In the genomic region with DNA sequence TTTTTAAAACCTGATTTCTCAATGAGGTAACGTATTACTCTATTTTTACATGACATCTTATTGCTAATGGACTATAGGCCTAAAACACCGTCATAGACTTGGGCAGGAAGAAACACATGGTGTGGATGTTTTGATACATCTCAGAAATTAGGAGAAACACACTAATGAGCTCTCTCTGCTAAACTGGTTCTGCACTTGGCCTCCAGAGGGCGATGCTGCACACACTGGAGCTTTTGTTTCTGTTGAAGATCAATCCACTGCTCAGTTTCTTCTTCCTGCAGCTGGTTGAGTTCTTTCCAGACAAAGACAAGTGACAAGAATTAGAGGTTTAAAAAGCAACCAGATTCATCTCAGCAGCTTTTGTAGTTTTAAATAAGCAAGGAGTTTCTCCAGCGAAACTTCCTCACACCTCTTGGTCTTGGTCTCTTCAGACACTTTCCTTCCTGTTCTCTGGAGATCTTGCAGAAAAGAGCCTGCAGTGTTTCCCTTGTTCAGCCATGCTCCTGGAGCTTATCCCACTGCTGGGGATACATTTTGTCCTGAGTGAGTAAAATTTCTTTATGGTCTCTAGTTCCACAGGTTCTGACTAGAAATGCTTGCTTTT, we compare ENCODE assay signal across 8 cellular contexts.
A peak's percentile ranks its signal among the peaks of the same experiment; 100 is the strongest.
DNase-seq lines count a peak whose midpoint lies in the region; ATAC-seq and TF ChIP-seq lines count a peak whose summit lies in the region.

No MANE protein-coding gene starts in this region.

- H3K4me2 ChIP-seq in hepatocyte: peak overlapping the region; percentile 19

- WGBS in hepatocyte (ENCODE audit: low lambda C conversion rate, missing lambda C conversion rate): 15% methylated on average over 4 of the region's 4 CpGs

- H3K4me3 ChIP-seq in BJ (ENCODE audit: low read depth, low read length) (no peak overlapping the region), RWPE2 (ENCODE audit: severe bottlenecking) (no peak overlapping the region), hepatocyte (no peak overlapping the region)

- POLR2A ChIA-PET in BJ (lab: Charles Lee): no interaction called here

- H3K27me3 ChIP-seq in BJ (ENCODE audit: control insufficient read depth, insufficient read depth, low read length) (no peaks in the 10 kb centered on the region), RWPE2 (ENCODE audit: insufficient read depth, poor library complexity, severe bottlenecking) (peaks cover 56% of the 10 kb centered on the region), hepatocyte (no peaks in the 10 kb centered on the region)

- CTCF ChIA-PET in BJ (lab: Yijun Ruan, JAX): interaction anchor here (0.6 to 1.5 kb wide), 6 partner anchors 8 to 184 kb away, joined by 3 to 4 read pairs (median 3); no protein-coding TSS in a partner anchor

- H3K79me2 ChIP-seq in hepatocyte: no peaks in the 10 kb centered on the region

- no peaks in the 10 kb centered on the region for H3K9me2 ChIP-seq in hepatocyte (replicated peaks; ENCODE audit: insufficient read depth)

- peak; percentile 62 for ATAC-seq in GM21526 (IDR thresholded peaks at IDR 0.05; ENCODE audit: low FRiP score, unreplicated experiment)
- ATAC-seq in RWPE2 (ENCODE audit: low read depth): peak; percentile 66; the same call in 2 of the 3 replicates

- H3K4me1 ChIP-seq in RWPE2 (ENCODE audit: insufficient read depth, poor library complexity, severe bottlenecking) (no peaks in the 10 kb centered on the region), hepatocyte (ENCODE audit: insufficient read depth) (no peaks in the 10 kb centered on the region)

- H3K27ac ChIP-seq in RWPE2 (ENCODE audit: poor library complexity, severe bottlenecking): no peak overlapping the region
- H3K27ac ChIP-seq in hepatocyte: no peak overlapping the region

- H4K20me1 ChIP-seq in hepatocyte (ENCODE audit: insufficient read depth, poor library complexity, severe bottlenecking): no peaks in the 10 kb centered on the region

- no peaks in the 10 kb centered on the region for H3K36me3 ChIP-seq in BJ (ENCODE audit: control insufficient read depth, insufficient read depth, low read length)
- no peaks in the 10 kb centered on the region for H3K36me3 ChIP-seq in RWPE2 (ENCODE audit: low read depth)
- H3K36me3 ChIP-seq in hepatocyte (replicated peaks; ENCODE audit: insufficient read depth, low read depth): no peaks in the 10 kb centered on the region

- DNase-seq in BJ (ENCODE audit: low read depth) (no peak), RWPE2 (ENCODE audit: low spot score) (no peak), hepatocyte (ENCODE audit: low spot score) (peak; percentile 69), ureter (ENCODE audit: low spot score) (no peak), posterior vena cava (ENCODE audit: low spot score) (no peak)
- peak; percentile 76 for DNase-seq in activated naive CD4-positive, alpha-beta T cell treated with Interleukin-2 at 50 U/mL for 16 hours
- DNase-seq in stimulated activated CD4-positive, alpha-beta T cell treated with anti-CD3 and anti-CD28 coated beads, Interleukin-12 subunit alpha, Interleukin-12 subunit beta, amount 100 ng/mL, for 48 hours (ENCODE audit: low read depth in 2 of 3, low spot score in 1 of 3): peak; percentile 51 to 72 (median 69)

- H2AFZ ChIP-seq in hepatocyte: peak overlapping the region; percentile 52

- no peaks in the 10 kb centered on the region for H3K9me3 ChIP-seq in RWPE2 (ENCODE audit: severe bottlenecking)
- no peaks in the 10 kb centered on the region for H3K9me3 ChIP-seq in hepatocyte (ENCODE audit: low read depth)

- peak; percentile 53 for TF ChIP-seq CTCF in BJ (IDR thresholded peaks at IDR 0.05; ENCODE audit: insufficient read depth, low read depth, low read length)
- TF ChIP-seq CTCF in RWPE2 (IDR thresholded peaks at IDR 0.05; ENCODE audit: poor library complexity, severe bottlenecking): peak; percentile 95
- peak; percentile 67 for TF ChIP-seq CTCF in hepatocyte (IDR thresholded peaks at IDR 0.05; ENCODE audit: poor library complexity)

- intact Hi-C loops in posterior vena cava (cut with DNase I): no loop called here

Comparison
In these comparisons a context has a peak if more than half of its experiments do, and no peak if none do; other contexts are left out.
1. DNase-seq: peak in activated naive CD4-positive, alpha-beta T cell treated with Interleukin-2 at 50 U/mL for 16 hours (single experiment), hepatocyte (single experiment) and stimulated activated CD4-positive, alpha-beta T cell treated with anti-CD3 and anti-CD28 coated beads, Interleukin-12 subunit alpha, Interleukin-12 subunit beta, amount 100 ng/mL, for 48 hours (3 of 3); none in BJ (single experiment), RWPE2 (single experiment), ureter (single experiment) and posterior vena cava (single experiment).
2. Peak in every context shown above with its lines, with median percentiles within 50 percentile points of each other: CTCF ChIP-seq.